ENCODE assay signal across 1 cellular context in the genomic region with DNA sequence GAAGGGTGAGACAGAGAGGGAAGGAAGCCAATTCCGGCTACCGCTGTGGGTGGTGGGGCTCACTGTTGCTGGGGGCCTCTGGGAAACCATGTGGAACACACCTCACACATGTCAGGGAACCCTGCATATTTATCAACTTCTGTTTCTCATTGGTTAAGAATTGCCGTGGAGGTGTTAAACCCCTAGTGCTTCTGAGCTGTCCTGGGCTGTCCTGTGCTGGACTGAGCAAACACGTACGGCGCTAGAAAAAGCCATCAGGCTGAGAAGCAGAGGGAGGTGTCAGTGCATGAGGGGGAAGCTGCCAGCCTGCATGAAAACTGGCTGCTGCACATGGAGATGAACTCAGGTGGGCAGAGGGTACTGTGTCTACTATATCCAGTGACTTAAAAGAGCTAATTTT.
TF ChIP-seq lines count a peak whose summit lies in the region.

No MANE protein-coding gene starts in this region.

TF ChIP-seq in SK-N-SH, 30 proteins besides CTCF, POLR2A, EP300 and RAD21:
- TF ChIP-seq NRF1 (IDR thresholded peaks at IDR 0.05; ENCODE audit: low read depth, low read length) (no peak), NFIC (IDR thresholded peaks at IDR 0.05; ENCODE audit: borderline replicate concordance) (no peak), REST (IDR thresholded peaks at IDR 0.05; ENCODE audit: low read depth, low read length) (no peak), EZH2phosphoT487 (IDR thresholded peaks at IDR 0.05; ENCODE audit: borderline replicate concordance, low read depth) (no peak), MXI1 (IDR thresholded peaks at IDR 0.05; ENCODE audit: low read depth, low read length) (no peak), MEF2A (IDR thresholded peaks at IDR 0.05; ENCODE audit: borderline replicate concordance, low read depth) (no peak), TAF1 (IDR thresholded peaks at IDR 0.05; ENCODE audit: borderline replicate concordance, low read depth, low read length) (no peak), TEAD4 (IDR thresholded peaks at IDR 0.05; ENCODE audit: borderline replicate concordance, insufficient read depth) (no peak), RCOR1 (IDR thresholded peaks at IDR 0.05; ENCODE audit: low read length) (no peak), GABPA (IDR thresholded peaks at IDR 0.05; ENCODE audit: low read depth) (no peak), PBX3 (IDR thresholded peaks at IDR 0.05) (no peak), FOSL2 (IDR thresholded peaks at IDR 0.05; ENCODE audit: borderline replicate concordance, low read depth) (no peak), FOXM1 (IDR thresholded peaks at IDR 0.05; ENCODE audit: low read depth) (no peak)
- TF ChIP-seq, protein P1, sequence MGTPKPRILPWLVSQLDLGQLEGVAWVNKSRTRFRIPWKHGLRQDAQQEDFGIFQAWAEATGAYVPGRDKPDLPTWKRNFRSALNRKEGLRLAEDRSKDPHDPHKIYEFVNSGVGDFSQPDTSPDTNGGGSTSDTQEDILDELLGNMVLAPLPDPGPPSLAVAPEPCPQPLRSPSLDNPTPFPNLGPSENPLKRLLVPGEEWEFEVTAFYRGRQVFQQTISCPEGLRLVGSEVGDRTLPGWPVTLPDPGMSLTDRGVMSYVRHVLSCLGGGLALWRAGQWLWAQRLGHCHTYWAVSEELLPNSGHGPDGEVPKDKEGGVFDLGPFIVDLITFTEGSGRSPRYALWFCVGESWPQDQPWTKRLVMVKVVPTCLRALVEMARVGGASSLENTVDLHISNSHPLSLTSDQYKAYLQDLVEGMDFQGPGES (IDR thresholded peaks at IDR 0.05; ENCODE audit: low read depth, low read length), result no peak
- TF ChIP-seq, protein P2, sequence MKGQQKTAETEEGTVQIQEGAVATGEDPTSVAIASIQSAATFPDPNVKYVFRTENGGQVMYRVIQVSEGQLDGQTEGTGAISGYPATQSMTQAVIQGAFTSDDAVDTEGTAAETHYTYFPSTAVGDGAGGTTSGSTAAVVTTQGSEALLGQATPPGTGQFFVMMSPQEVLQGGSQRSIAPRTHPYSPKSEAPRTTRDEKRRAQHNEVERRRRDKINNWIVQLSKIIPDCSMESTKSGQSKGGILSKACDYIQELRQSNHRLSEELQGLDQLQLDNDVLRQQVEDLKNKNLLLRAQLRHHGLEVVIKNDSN (IDR thresholded peaks at IDR 0.05; ENCODE audit: borderline replicate concordance, low read depth), result no peak
